In the genomic region with DNA sequence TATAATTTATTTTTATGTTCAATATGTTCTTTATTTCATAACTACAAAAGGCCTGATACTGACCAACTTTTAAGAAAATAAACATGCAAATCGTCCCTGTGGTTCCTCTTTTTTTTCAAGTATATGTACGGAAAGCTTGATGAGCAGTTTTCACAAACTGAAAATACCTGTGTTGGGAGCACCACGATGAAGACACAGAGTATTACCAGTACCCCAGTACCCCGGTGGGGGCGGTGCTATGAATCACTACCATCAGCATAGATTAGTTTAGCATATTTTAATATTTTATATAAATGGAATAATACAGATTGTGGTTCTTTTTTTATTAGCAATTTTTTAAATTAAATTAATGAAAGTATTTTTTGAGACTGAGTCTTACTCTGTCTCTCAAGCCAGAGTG, we compare ENCODE assay signal across 23 cellular contexts. TPM values are rescaled to one million over a fixed set of nuclear protein-coding genes. Genes with fewer than 3 reads are reported as not detected.
"Had no signal": no experiment of that assay in that cellular context is flagged by ENCODE, and none has a peak within 500 bp of the region (broad histone marks: within the 10 kb centered on the region; RNA-seq: fewer than 3 reads in every experiment).

No MANE protein-coding gene starts in this region.

- DNase-seq: activated B cell treated with CpG ODN at 0.5 μM for 24 hours; activated CD4-positive, alpha-beta T cell treated with anti-CD3 and anti-CD28 coated beads for 36 hours; activated CD4-positive, alpha-beta T cell treated with anti-CD3 and anti-CD28 coated beads, Interleukin-2, amount 50 U/mL, for 4 hours; activated CD8-positive, alpha-beta memory T cell treated with anti-CD3 and anti-CD28 coated beads, Interleukin-2, amount 50 U/mL, for 48 hours; activated naive CD4-positive, alpha-beta T cell; activated T-cell treated with anti-CD3 and anti-CD28 coated beads, Interleukin-2, amount 50 U/mL, for 4 hours; esophagus squamous epithelium; gastrocnemius medialis; mammary epithelial cell; midbrain; pancreas; psoas muscle; right lobe of liver; stimulated activated CD4-positive, alpha-beta T cell treated with anti-CD3 and anti-CD28 coated beads, Interleukin-1b, Interleukin-23, amount 100 ng/mL, for 48 hours; T-helper 17 cell had no signal

- H3K27me3 ChIP-seq: adrenal gland, gastrocnemius medialis, pancreas, right lobe of liver had no signal

- H3K4me1 ChIP-seq: right lobe of liver had no signal

- H3K4me3 Mint-ChIP-seq: activated B cell treated with CpG ODN at 0.5 μM for 24 hours; activated CD4-positive, alpha-beta T cell treated with anti-CD3 and anti-CD28 coated beads for 36 hours; activated naive CD8-positive, alpha-beta T cell; activated T-cell treated with anti-CD3 and anti-CD28 coated beads, Interleukin-2, amount 50 U/mL, for 4 hours; nephron; stimulated activated memory B cell treated with anti-CD40 and anti-IgM and Interleukin-4, amounts not matched to agents 10 μg/mL and 1 μg/mL and 100 μg/mL, for 72 hours; T-helper 17 cell had no signal

- ATAC-seq: activated CD4-positive, alpha-beta T cell treated with anti-CD3 and anti-CD28 coated beads for 36 hours; activated T-cell treated with anti-CD3 and anti-CD28 coated beads, Interleukin-2, amount 50 U/mL, for 4 hours; gastrocnemius medialis; pancreas; psoas muscle; right lobe of liver; stimulated activated memory B cell treated with anti-CD40 and anti-IgM and Interleukin-4, amounts not matched to agents 10 μg/mL and 1 μg/mL and 100 μg/mL, for 72 hours; T-helper 17 cell had no signal

- H3K27ac ChIP-seq: esophagus squamous epithelium, neutrophil, pancreas, psoas muscle, right lobe of liver, skin epidermis had no signal

- H3K27ac Mint-ChIP-seq: activated B cell treated with CpG ODN at 0.5 μM for 24 hours; activated CD4-positive, alpha-beta T cell treated with anti-CD3 and anti-CD28 coated beads for 36 hours; activated naive CD8-positive, alpha-beta T cell; activated T-helper 2 cell treated with anti-CD3 and anti-CD28 coated beads, Interferon-gamma antibody, Interleukin-2, Interleukin-4, amounts not matched to agents 10 μg/mL and 5 μg/mL and 100 μg/mL, durations not matched to agents 14 hours and 24 hours and 36 hours; stimulated activated memory B cell treated with anti-CD40 and anti-IgM and Interleukin-4, amounts not matched to agents 10 μg/mL and 1 μg/mL and 100 μg/mL, for 72 hours; T-helper 17 cell had no signal

- H3K4me1 Mint-ChIP-seq: activated CD4-positive, alpha-beta T cell treated with anti-CD3 and anti-CD28 coated beads for 36 hours; stimulated activated memory B cell treated with anti-CD40 and anti-IgM and Interleukin-4, amounts not matched to agents 10 μg/mL and 1 μg/mL and 100 μg/mL, for 72 hours had no signal

- H3K4me3 ChIP-seq: colonic mucosa, esophagus squamous epithelium, gastrocnemius medialis, pancreas, psoas muscle, right lobe of liver, skin epidermis had no signal

- H3K36me3 ChIP-seq: adrenal gland, colonic mucosa, esophagus squamous epithelium, gastrocnemius medialis, neutrophil, pancreas, right lobe of liver had no signal

- H3K36me3 Mint-ChIP-seq: activated naive CD8-positive, alpha-beta T cell; stimulated activated memory B cell treated with anti-CD40 and anti-IgM and Interleukin-4, amounts not matched to agents 10 μg/mL and 1 μg/mL and 100 μg/mL, for 72 hours had no signal

- H3K9me3 ChIP-seq: adrenal gland, colonic mucosa, esophagus squamous epithelium, gastrocnemius medialis, neutrophil, pancreas, psoas muscle, right lobe of liver had no signal

- H3K9me3 Mint-ChIP-seq: activated B cell treated with CpG ODN at 0.5 μM for 24 hours; activated T-cell treated with anti-CD3 and anti-CD28 coated beads, Interleukin-2, amount 50 U/mL, for 4 hours; activated T-helper 2 cell treated with anti-CD3 and anti-CD28 coated beads, Interferon-gamma antibody, Interleukin-2, Interleukin-4, amounts not matched to agents 10 μg/mL and 5 μg/mL and 100 μg/mL, durations not matched to agents 14 hours and 24 hours and 36 hours; nephron; stimulated activated memory B cell treated with anti-CD40 and anti-IgM and Interleukin-4, amounts not matched to agents 10 μg/mL and 1 μg/mL and 100 μg/mL, for 72 hours had no signal

RNA-seq across cellular contexts. Expression of a gene that starts 7.0 kb away (rescaled TPM):
- total RNA-seq: activated B cell treated with CpG ODN at 0.5 μM for 24 hours had no signal
